19 cellular contexts compared by ENCODE assay signal in genomic region chr22:48920776-48921241, GRCh38.
DNase-seq lines count a peak whose midpoint lies in the region; ATAC-seq and TF ChIP-seq lines count a peak whose summit lies in the region.
"Had no signal": no experiment of that assay in that cellular context is flagged by ENCODE, and none has a peak within 500 bp of the region (broad histone marks: within the 10 kb centered on the region; RNA-seq: fewer than 3 reads in every experiment).

No MANE protein-coding gene starts in this region.

- no peaks in the 10 kb centered on the region for H3K36me3 Mint-ChIP-seq in activated CD8-positive, alpha-beta memory T cell treated with anti-CD3 and anti-CD28 coated beads, Interleukin-2, amount 10 ng/mL, durations not matched to agents 7 days and 5 days
- H3K36me3 Mint-ChIP-seq: naive B cell, T-cell had no signal

- POLR2A ChIA-PET in RWPE1 (lab: Yijun Ruan, JAX; ENCODE audit: low non-redundant PET) = no interaction called here

- no peak overlapping the region for H3K27ac Mint-ChIP-seq in activated CD8-positive, alpha-beta memory T cell treated with anti-CD3 and anti-CD28 coated beads, Interleukin-2, amount 10 ng/mL, durations not matched to agents 7 days and 5 days
- H3K27ac Mint-ChIP-seq: activated naive CD4-positive, alpha-beta T cell treated with anti-CD3 and anti-CD28 coated beads, Interleukin-2, amount 50 U/mL, for 72 hours; naive B cell; T-cell had no signal

- H3K27ac ChIP-seq in substantia nigra (ENCODE audit: low read depth, low read length, poor library complexity, severe bottlenecking) (peak overlapping the region; percentile 99), RWPE1 (no peak overlapping the region)
- H3K27ac ChIP-seq: C4-2B, heart right ventricle had no signal

- H3K27me3 Mint-ChIP-seq in activated CD8-positive, alpha-beta memory T cell treated with anti-CD3 and anti-CD28 coated beads, Interleukin-2, amount 10 ng/mL, durations not matched to agents 7 days and 5 days = no peaks in the 10 kb centered on the region

- H3K9me3 Mint-ChIP-seq in activated CD8-positive, alpha-beta memory T cell treated with anti-CD3 and anti-CD28 coated beads, Interleukin-2, amount 10 ng/mL, durations not matched to agents 7 days and 5 days (ENCODE audit: low read depth) = peaks cover 6% of the 10 kb centered on the region

- no peak overlapping the region for H3K4me3 Mint-ChIP-seq in activated CD8-positive, alpha-beta memory T cell treated with anti-CD3 and anti-CD28 coated beads, Interleukin-2, amount 10 ng/mL, durations not matched to agents 7 days and 5 days
- H3K4me3 Mint-ChIP-seq: naive B cell, T-cell had no signal

- TF ChIP-seq CTCF in RWPE1 (conservative IDR thresholded peaks at IDR 0.05; ENCODE audit: low read depth) = no peak

- ATAC-seq in activated CD8-positive, alpha-beta memory T cell treated with anti-CD3 and anti-CD28 coated beads, Interleukin-2, amount 10 ng/mL, durations not matched to agents 7 days and 5 days = no peak
- no peak for ATAC-seq in HG02610 (IDR thresholded peaks at IDR 0.05; ENCODE audit: unreplicated experiment)
- ATAC-seq: activated naive CD4-positive, alpha-beta T cell treated with anti-CD3 and anti-CD28 coated beads, Interleukin-2, amount 50 U/mL, for 72 hours; heart right ventricle; T-cell had no signal

- no peaks in the 10 kb centered on the region for H3K4me1 Mint-ChIP-seq in activated CD8-positive, alpha-beta memory T cell treated with anti-CD3 and anti-CD28 coated beads, Interleukin-2, amount 10 ng/mL, durations not matched to agents 7 days and 5 days
- H3K4me1 Mint-ChIP-seq: naive B cell, T-cell had no signal

- peak; percentile 49 for DNase-seq in activated CD8-positive, alpha-beta memory T cell treated with anti-CD3 and anti-CD28 coated beads for 24 hours
- no peak for DNase-seq in activated CD8-positive, alpha-beta memory T cell treated with anti-CD3 and anti-CD28 coated beads, Interleukin-2, amount 50 U/mL, for 4 hours
- peak; percentile 18 for DNase-seq in activated CD8-positive, alpha-beta memory T cell treated with anti-CD3 and anti-CD28 coated beads, Interleukin-2, amount 10 ng/mL, durations not matched to agents 7 days and 5 days
- DNase-seq in mesenteric fat pad (ENCODE audit: low spot score) (peak; percentile 67), substantia nigra (lab: John Stamatoyannopoulos, UW) (peak in 28 of 49 donors; percentile 26 to 76 (median 54)), RWPE1 (ENCODE audit: low spot score) (no peak), CD1c-positive myeloid dendritic cell (ENCODE audit: extremely low spot score) (no peak)
- DNase-seq: activated CD4-positive, alpha-beta T cell treated with anti-CD3 and anti-CD28 coated beads for 48 hours; activated T-cell treated with anti-CD3 and anti-CD28 coated beads, Interleukin-2, amount 50 U/mL, for 1 hour; DMS79; heart right ventricle; naive B cell; NCI-H1436 treated with DMSO at 0.1 percent for 48 hours; NCI-H2227 treated with DMSO at 0.1 percent for 48 hours; stimulated activated CD4-positive, alpha-beta T cell treated with anti-CD3 and anti-CD28 coated beads, Interleukin-4, amount 100 ng/mL, for 4 hours had no signal

- CTCF ChIA-PET in activated CD8-positive, alpha-beta memory T cell treated with anti-CD3 and anti-CD28 coated beads, Interleukin-2, amount 10 ng/mL, durations not matched to agents 7 days and 5 days (lab: Charles Lee) = no interaction called here
- CTCF ChIA-PET in RWPE1 (lab: Yijun Ruan, JAX) = no interaction called here

Comparison
In these comparisons a context has a peak if more than half of its experiments do, and no peak if none do; other contexts are left out.
1. DNase-seq: peak in activated CD8-positive, alpha-beta memory T cell treated with anti-CD3 and anti-CD28 coated beads for 24 hours (single experiment), activated CD8-positive, alpha-beta memory T cell treated with anti-CD3 and anti-CD28 coated beads, Interleukin-2, amount 10 ng/mL, durations not matched to agents 7 days and 5 days (single experiment), mesenteric fat pad (single experiment) and substantia nigra (28 of 49); none in activated CD8-positive, alpha-beta memory T cell treated with anti-CD3 and anti-CD28 coated beads, Interleukin-2, amount 50 U/mL, for 4 hours (single experiment), RWPE1 (single experiment) and CD1c-positive myeloid dendritic cell (single experiment).